In the genomic region with DNA sequence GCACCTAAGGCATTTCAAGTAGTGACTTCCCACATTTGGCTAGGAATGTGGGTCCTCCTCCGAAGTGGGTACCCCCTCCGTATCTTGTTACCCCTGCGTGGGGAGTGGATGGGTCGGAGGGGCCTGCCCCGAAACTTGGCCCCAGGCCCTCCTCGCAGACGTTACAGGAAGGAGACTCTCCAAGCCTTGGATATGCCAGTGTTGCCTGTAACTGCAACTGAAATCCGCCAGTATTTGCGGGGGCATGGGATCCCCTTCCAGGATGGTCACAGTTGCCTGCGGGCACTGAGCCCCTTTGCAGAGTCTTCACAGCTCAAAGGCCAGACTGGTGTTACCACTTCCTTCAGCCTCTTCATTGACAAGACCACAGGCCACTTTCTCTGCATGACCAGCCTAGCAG, we compare ENCODE assay signal across 7 cellular contexts. TPM values are rescaled to one million over a fixed set of nuclear protein-coding genes. Genes with fewer than 3 reads are reported as not detected.
DNase-seq lines count a peak whose midpoint lies in the region; ATAC-seq and TF ChIP-seq lines count a peak whose summit lies in the region.

No MANE protein-coding gene starts in this region.

- peaks cover 33% of the 10 kb centered on the region for H3K36me3 ChIP-seq in iPS-18a (ENCODE audit: control insufficient read depth, low read depth, low read length)

- H3K9me3 Mint-ChIP-seq in activated CD4-positive, alpha-beta memory T cell treated with anti-CD3 and anti-CD28 coated beads, Interleukin-2, amount 10 ng/mL, durations not matched to agents 7 days and 5 days = no peaks in the 10 kb centered on the region
- no peaks in the 10 kb centered on the region for H3K9me3 Mint-ChIP-seq in stimulated activated effector memory CD8-positive, alpha-beta T cell treated with anti-CD3 and anti-CD28 coated beads, Interleukin-12 subunit alpha, Interleukin-12 subunit beta, amount 100 ng/mL, for 72 hours

- H3K4me3 Mint-ChIP-seq in activated CD4-positive, alpha-beta memory T cell treated with anti-CD3 and anti-CD28 coated beads, Interleukin-2, amount 10 ng/mL, durations not matched to agents 7 days and 5 days = peak overlapping the region; percentile 85
- peak overlapping the region; percentile 99 for H3K4me3 Mint-ChIP-seq in stimulated activated effector memory CD8-positive, alpha-beta T cell treated with anti-CD3 and anti-CD28 coated beads, Interleukin-12 subunit alpha, Interleukin-12 subunit beta, amount 100 ng/mL, for 72 hours

- H3K27ac ChIP-seq in HL-60 (replicated peaks) = peak overlapping the region; percentile 81
- no peak overlapping the region for H3K27ac ChIP-seq in iPS-18a (ENCODE audit: low read length)

- H3K9me3 ChIP-seq in iPS-18a (ENCODE audit: control insufficient read depth, low read depth, low read length) = no peaks in the 10 kb centered on the region

- peak overlapping the region; percentile 96 for H3K9ac ChIP-seq in iPS-18a (ENCODE audit: low read length)

- no peak for TF ChIP-seq CTCF in HL-60 (IDR thresholded peaks at IDR 0.05; ENCODE audit: insufficient read depth, low read length)

- H3K4me3 ChIP-seq in HL-60 (replicated peaks; ENCODE audit: insufficient read depth, low read length) (peak overlapping the region; percentile 97), iPS-18a (ENCODE audit: low read length) (peak overlapping the region; percentile 99)

- H3K27ac Mint-ChIP-seq in activated CD4-positive, alpha-beta memory T cell treated with anti-CD3 and anti-CD28 coated beads, Interleukin-2, amount 10 ng/mL, durations not matched to agents 7 days and 5 days = no peak overlapping the region
- H3K27ac Mint-ChIP-seq in stimulated activated effector memory CD8-positive, alpha-beta T cell treated with anti-CD3 and anti-CD28 coated beads, Interleukin-12 subunit alpha, Interleukin-12 subunit beta, amount 100 ng/mL, for 72 hours = peak overlapping the region; percentile 97

- H3K4me1 ChIP-seq in iPS-18a (ENCODE audit: control insufficient read depth, low read depth, low read length) = peaks cover 4% of the 10 kb centered on the region

- ATAC-seq in stimulated activated effector memory CD8-positive, alpha-beta T cell treated with anti-CD3 and anti-CD28 coated beads, Interleukin-12 subunit alpha, Interleukin-12 subunit beta, amount 100 ng/mL, for 72 hours = no peak

- H3K4me1 Mint-ChIP-seq in activated CD4-positive, alpha-beta memory T cell treated with anti-CD3 and anti-CD28 coated beads, Interleukin-2, amount 10 ng/mL, durations not matched to agents 7 days and 5 days = peaks cover 33% of the 10 kb centered on the region
- peaks cover 53% of the 10 kb centered on the region for H3K4me1 Mint-ChIP-seq in stimulated activated effector memory CD8-positive, alpha-beta T cell treated with anti-CD3 and anti-CD28 coated beads, Interleukin-12 subunit alpha, Interleukin-12 subunit beta, amount 100 ng/mL, for 72 hours

- H3K27me3 ChIP-seq in HL-60 (ENCODE audit: insufficient read depth, poor library complexity, severe bottlenecking) (no peaks in the 10 kb centered on the region), iPS-18a (ENCODE audit: control insufficient read depth, insufficient read depth, low read length) (no peaks in the 10 kb centered on the region)

- DNase-seq in HL-60 (ENCODE audit: low read depth in 1 of 2, low spot score in 1 of 2) = no peak
- DNase-seq in activated CD4-positive, alpha-beta memory T cell treated with anti-CD3 and anti-CD28 coated beads, Interleukin-2, amount 10 ng/mL, durations not matched to agents 7 days and 5 days = no peak
- no peak for DNase-seq in stimulated activated effector memory CD8-positive, alpha-beta T cell treated with anti-CD3 and anti-CD28 coated beads, Interleukin-12 subunit alpha, Interleukin-12 subunit beta, amount 100 ng/mL, for 72 hours (ENCODE audit: low spot score in 2 of 2)
- DNase-seq in NK-92 (lab: John Stamatoyannopoulos, UW; ENCODE audit: unreplicated experiment) = no peak
- no peak for DNase-seq in C1 segment of cervical spinal cord (lab: John Stamatoyannopoulos, UW)
- no peak for DNase-seq in NCI-H146 (lab: John Stamatoyannopoulos, UW)

- POLR2A ChIA-PET in activated CD4-positive, alpha-beta memory T cell treated with anti-CD3 and anti-CD28 coated beads, Interleukin-2, amount 10 ng/mL, durations not matched to agents 7 days and 5 days (lab: Charles Lee) = interaction anchor here (3.3 kb wide), 1 partner anchor 9 kb away, joined by 27 read pairs; no protein-coding TSS in a partner anchor

- H3K27me3 Mint-ChIP-seq in activated CD4-positive, alpha-beta memory T cell treated with anti-CD3 and anti-CD28 coated beads, Interleukin-2, amount 10 ng/mL, durations not matched to agents 7 days and 5 days = no peaks in the 10 kb centered on the region

- H3K36me3 Mint-ChIP-seq in activated CD4-positive, alpha-beta memory T cell treated with anti-CD3 and anti-CD28 coated beads, Interleukin-2, amount 10 ng/mL, durations not matched to agents 7 days and 5 days (ENCODE audit: low read depth) = peaks cover 21% of the 10 kb centered on the region
- H3K36me3 Mint-ChIP-seq in stimulated activated effector memory CD8-positive, alpha-beta T cell treated with anti-CD3 and anti-CD28 coated beads, Interleukin-12 subunit alpha, Interleukin-12 subunit beta, amount 100 ng/mL, for 72 hours = peaks cover 65% of the 10 kb centered on the region

- CTCF ChIA-PET in activated CD4-positive, alpha-beta memory T cell treated with anti-CD3 and anti-CD28 coated beads, Interleukin-2, amount 10 ng/mL, durations not matched to agents 7 days and 5 days (lab: Charles Lee) = interaction anchor here (0.9 to 3.0 kb wide), 4 partner anchors 9 to 53 kb away, joined by 3 to 28 read pairs (median 8); no protein-coding TSS in a partner anchor

RNA-seq across cellular contexts. Expression of a gene that starts 0.8 kb away (rescaled TPM):
- 1 to 10 TPM; 6.4 to 7.1 TPM for total RNA-seq in activated CD4-positive, alpha-beta memory T cell treated with anti-CD3 and anti-CD28 coated beads, Interleukin-2, amount 10 ng/mL, durations not matched to agents 7 days and 5 days

RNA-seq across cellular contexts. Expression of a gene that starts 0.9 kb away (rescaled TPM):
- 10 to 100 TPM; 47.8 to 49.3 TPM for total RNA-seq in activated CD4-positive, alpha-beta memory T cell treated with anti-CD3 and anti-CD28 coated beads, Interleukin-2, amount 10 ng/mL, durations not matched to agents 7 days and 5 days

RNA-seq across cellular contexts. Expression of a gene that starts 11.4 kb away (rescaled TPM):
- 10 to 100 TPM; 17.3 to 18.5 TPM for total RNA-seq in activated CD4-positive, alpha-beta memory T cell treated with anti-CD3 and anti-CD28 coated beads, Interleukin-2, amount 10 ng/mL, durations not matched to agents 7 days and 5 days

RNA-seq across cellular contexts. Expression of a gene that starts 18.9 kb away (rescaled TPM):
- under 1 TPM; 0.68 to 0.98 TPM for total RNA-seq in activated CD4-positive, alpha-beta memory T cell treated with anti-CD3 and anti-CD28 coated beads, Interleukin-2, amount 10 ng/mL, durations not matched to agents 7 days and 5 days

RNA-seq across cellular contexts. Expression of a gene that starts 42.8 kb away (rescaled TPM):
- total RNA-seq in activated CD4-positive, alpha-beta memory T cell treated with anti-CD3 and anti-CD28 coated beads, Interleukin-2, amount 10 ng/mL, durations not matched to agents 7 days and 5 days = 1 to 10 TPM; 1.1 to 1.9 TPM
